Comparison of ENCODE assay signal across 8 cellular contexts in the genomic region with DNA sequence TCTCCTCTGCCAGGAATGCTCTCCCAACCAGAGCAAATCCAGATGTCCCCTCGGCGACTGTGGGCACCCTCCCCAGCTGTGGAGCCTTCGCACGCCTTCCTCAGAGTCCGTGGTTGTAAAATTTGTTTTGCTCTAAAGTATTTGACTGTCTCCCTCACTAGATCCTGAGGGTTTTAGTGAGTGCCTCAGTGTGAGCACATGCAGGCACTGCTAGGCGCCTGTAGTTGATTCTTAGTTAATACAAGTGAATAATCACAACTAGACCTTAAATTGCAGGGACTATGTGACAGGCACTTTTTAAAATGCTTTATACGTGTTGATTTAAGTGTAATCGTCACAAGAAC. TPM values are rescaled to one million over a fixed set of nuclear protein-coding genes. Genes with fewer than 3 reads are reported as not detected.
DNase-seq lines count a peak whose midpoint lies in the region; ATAC-seq and TF ChIP-seq lines count a peak whose summit lies in the region.

No MANE protein-coding gene starts in this region.

- H3K79me2 ChIP-seq in H9 (ENCODE audit: insufficient read depth, low read length): peaks cover 35% of the 10 kb centered on the region; the same call in 1 of the 2 replicates

- H3K4me3 ChIP-seq in A673 (ENCODE audit: low read depth, low read length, poor library complexity, severe bottlenecking): peak overlapping the region; percentile 99
- H3K4me3 ChIP-seq in thymus (ENCODE audit: low read length): peak overlapping the region; percentile 99

- peak overlapping the region; percentile 88 for H3K14ac ChIP-seq in H9 (ENCODE audit: insufficient read depth, low read length)

- CTCF ChIA-PET in A673 (lab: Charles Lee): no interaction called here

- TF ChIP-seq CTCF in A673 (conservative IDR thresholded peaks at IDR 0.05; ENCODE audit: low read depth, low read length) (no peak), H9 (conservative IDR thresholded peaks at IDR 0.05) (no peak)

- H2BK12ac ChIP-seq in H9 (ENCODE audit: insufficient read length, low read depth, low read length): no peak overlapping the region

- no peaks in the 10 kb centered on the region for H3K79me1 ChIP-seq in H9 (ENCODE audit: insufficient read depth, low read depth, low read length, poor library complexity, severe bottlenecking)

- H3K27me3 Mint-ChIP-seq in H9 (ENCODE audit: low read depth): peaks cover 3% of the 10 kb centered on the region
- peaks cover 9% of the 10 kb centered on the region for H3K27me3 Mint-ChIP-seq in activated naive CD8-positive, alpha-beta T cell treated with anti-CD3 and anti-CD28 coated beads, Interleukin-2, amount 10 ng/mL, durations not matched to agents 7 days and 5 days

- peak overlapping the region; percentile 93 for H3K18ac ChIP-seq in H9 (ENCODE audit: insufficient read length, low read depth, low read length)

- no peaks in the 10 kb centered on the region for H3K36me3 ChIP-seq in A673 (ENCODE audit: insufficient read depth, low read length, poor library complexity, severe bottlenecking)
- H3K36me3 ChIP-seq in thymus (ENCODE audit: control insufficient read depth, insufficient read depth): peaks cover 4% of the 10 kb centered on the region

- H3T11ph ChIP-seq in H9 (ENCODE audit: low read length): no peak overlapping the region

- peaks cover 3 to 4% (median 4%) of the 10 kb centered on the region in 3 experiments; a peak in 4 of 7 replicates for H3K36me3 Mint-ChIP-seq in H9 (ENCODE audit: insufficient read depth in 1 of 3, low read depth in 3 of 3)
- peaks cover 1% of the 10 kb centered on the region for H3K36me3 Mint-ChIP-seq in activated naive CD8-positive, alpha-beta T cell treated with anti-CD3 and anti-CD28 coated beads, Interleukin-2, amount 10 ng/mL, durations not matched to agents 7 days and 5 days

- DNase-seq in A673 (ENCODE audit: low spot score) (no peak), H9 (no peak), left colon (no peak), AG20443 (ENCODE audit: low spot score) (no peak), A172 (ENCODE audit: low spot score) (no peak)
- no peak for DNase-seq in activated naive CD8-positive, alpha-beta T cell treated with anti-CD3 and anti-CD28 coated beads, Interleukin-2, amount 10 ng/mL, durations not matched to agents 7 days and 5 days

- no peaks in the 10 kb centered on the region for H4K20me1 ChIP-seq in H9 (ENCODE audit: control insufficient read depth, insufficient read depth, insufficient read length)

- BruUV-seq in A673 (replicated peaks; lab: Mats Ljungman, UMichigan): no TSS peak

- no peak overlapping the region for H4K5ac ChIP-seq in H9 (ENCODE audit: insufficient read length, low read depth, low read length)

- H3K27ac Mint-ChIP-seq in H9: peak overlapping the region; percentile 94 to 99 (median 97)
- H3K27ac Mint-ChIP-seq in activated naive CD8-positive, alpha-beta T cell treated with anti-CD3 and anti-CD28 coated beads, Interleukin-2, amount 10 ng/mL, durations not matched to agents 7 days and 5 days: peak overlapping the region; percentile 97

- H2BK120ac ChIP-seq in H9 (ENCODE audit: low read depth, low read length, poor library complexity, severe bottlenecking): peak overlapping the region; percentile 28

- no peak overlapping the region for H3K56ac ChIP-seq in H9 (ENCODE audit: insufficient read length, low read depth, low read length)

- no peak overlapping the region; the same call in 1 of the 2 replicates for H3K4ac ChIP-seq in H9 (ENCODE audit: low read depth, low read length)

- H3K4me2 ChIP-seq in H9 (ENCODE audit: insufficient read depth, insufficient read length, low read length): peak overlapping the region; percentile 100

- peak overlapping the region; percentile 99 for H3K27ac ChIP-seq in A673 (ENCODE audit: low read depth, low read length, poor library complexity, severe bottlenecking)
- no peak overlapping the region for H3K27ac ChIP-seq in H9 (ENCODE audit: insufficient read length, low read depth, low read length)
- peak overlapping the region; percentile 75 for H3K27ac ChIP-seq in thymus (ENCODE audit: low read depth)

- H3K9me3 ChIP-seq in A673 (ENCODE audit: low read depth, low read length, poor library complexity, severe bottlenecking) (no peaks in the 10 kb centered on the region), H9 (ENCODE audit: control insufficient read depth, low read depth, low read length) (no peaks in the 10 kb centered on the region), thymus (ENCODE audit: control insufficient read depth) (no peaks in the 10 kb centered on the region)

- no peak overlapping the region for H2AK5ac ChIP-seq in H9 (ENCODE audit: insufficient read length, low read length)

- no peak overlapping the region for H2BK20ac ChIP-seq in H9 (ENCODE audit: low read depth, low read length, poor library complexity, severe bottlenecking)

- H3K9me3 Mint-ChIP-seq in H9: no peaks in the 10 kb centered on the region
- no peaks in the 10 kb centered on the region for H3K9me3 Mint-ChIP-seq in activated naive CD8-positive, alpha-beta T cell treated with anti-CD3 and anti-CD28 coated beads, Interleukin-2, amount 10 ng/mL, durations not matched to agents 7 days and 5 days

- no peak overlapping the region for H4K8ac ChIP-seq in H9 (replicated peaks; ENCODE audit: insufficient read length, low read depth, low read length)

- H3K4me1 ChIP-seq in A673 (ENCODE audit: insufficient read depth, low read length, poor library complexity, severe bottlenecking): peaks cover 14% of the 10 kb centered on the region
- H3K4me1 ChIP-seq in H9 (ENCODE audit: insufficient read depth, low read length): peaks cover 9% of the 10 kb centered on the region; the same call in 1 of the 2 replicates
- H3K4me1 ChIP-seq in thymus (ENCODE audit: control insufficient read depth, insufficient read depth, low read length): peaks cover 13% of the 10 kb centered on the region

- H2BK5ac ChIP-seq in H9 (ENCODE audit: insufficient read length, low read length): no peak overlapping the region

- H3K23ac ChIP-seq in H9 (ENCODE audit: insufficient read length, low read depth, low read length): no peak overlapping the region

- peak; percentile 34 for ATAC-seq in activated naive CD8-positive, alpha-beta T cell treated with anti-CD3 and anti-CD28 coated beads, Interleukin-2, amount 10 ng/mL, durations not matched to agents 7 days and 5 days (ENCODE audit: low read depth)
- ATAC-seq in left colon: peak; percentile 13
- no peak for ATAC-seq in HG03097 (IDR thresholded peaks at IDR 0.05; ENCODE audit: low FRiP score, unreplicated experiment)

- WGBS in H9 (ENCODE audit: extremely low coverage, insufficient read length, low lambda C conversion rate): no CpG with 5 or more reads among the region's 8 CpGs
- 10% methylated on average over 8 of the region's 8 CpGs for WGBS in thymus

- H2AFZ ChIP-seq in H9 (ENCODE audit: low read length): no peak overlapping the region

- intact Hi-C loops in A673 (cut with micrococcal nuclease; ENCODE audit: unreplicated experiment): loop anchor here (1.0 kb wide), 1 partner anchor 101 kb away; the partner anchor contains the start of gene C6orf89
- intact Hi-C loops in left colon (cut with DNase I, micrococcal nuclease): loop anchor here in 1 of 2 donors (10.0 kb wide), 1 partner anchor 102 kb away; the partner anchor contains the start of gene C6orf89

- H3K9ac ChIP-seq in H9 (ENCODE audit: extremely low read depth, insufficient read length, low read length): peak overlapping the region; percentile 89

- H3K23me2 ChIP-seq in H9 (ENCODE audit: insufficient read length, low read depth, low read length, poor library complexity, severe bottlenecking): peaks cover 21% of the 10 kb centered on the region

- H3K4me1 Mint-ChIP-seq in H9: peaks cover 13 to 14% of the 10 kb centered on the region in 2 experiments
- peaks cover 15% of the 10 kb centered on the region for H3K4me1 Mint-ChIP-seq in activated naive CD8-positive, alpha-beta T cell treated with anti-CD3 and anti-CD28 coated beads, Interleukin-2, amount 10 ng/mL, durations not matched to agents 7 days and 5 days

- H3K27me3 ChIP-seq in A673 (replicated peaks; ENCODE audit: insufficient read depth, low read depth, low read length, poor library complexity) (no peaks in the 10 kb centered on the region), H9 (ENCODE audit: insufficient read depth, low read length) (no peaks in the 10 kb centered on the region), thymus (ENCODE audit: control insufficient read depth, insufficient read depth) (no peaks in the 10 kb centered on the region)

- no peak overlapping the region for H4K91ac ChIP-seq in H9 (ENCODE audit: insufficient read length, low read depth, low read length)

- POLR2A ChIA-PET in A673 (lab: Charles Lee; ENCODE audit: low non-redundant PET): interaction anchor here (0.6 kb wide), 1 partner anchor 57 kb away, joined by 5 read pairs; no protein-coding TSS in a partner anchor
- POLR2A ChIA-PET in activated naive CD8-positive, alpha-beta T cell treated with anti-CD3 and anti-CD28 coated beads, Interleukin-2, amount 10 ng/mL, durations not matched to agents 7 days and 5 days (lab: Charles Lee): interaction anchor here (0.6 to 1.7 kb wide), 23 partner anchors 9 to 446 kb away, joined by 3 to 17 read pairs (median 4); partner anchors contain the start of genes C6orf89, CMTR1, FGD2 and PI16

- peak overlapping the region; percentile 90 to 97 for H3K4me3 Mint-ChIP-seq in H9
- H3K4me3 Mint-ChIP-seq in activated naive CD8-positive, alpha-beta T cell treated with anti-CD3 and anti-CD28 coated beads, Interleukin-2, amount 10 ng/mL, durations not matched to agents 7 days and 5 days: peak overlapping the region; percentile 97

- H2BK15ac ChIP-seq in H9 (ENCODE audit: low read depth, low read length): no peak overlapping the region

RNA-seq across cellular contexts. Expression of gene MTCH1, which starts 0.7 kb away (rescaled TPM):
- total RNA-seq in A673 (2021): 219 and 242 TPM in 2 replicates
- 200 and 205 TPM in 2 replicates for total RNA-seq in H9 (2021)
- total RNA-seq in activated naive CD8-positive, alpha-beta T cell treated with anti-CD3 and anti-CD28 coated beads, Interleukin-2, amount 10 ng/mL, durations not matched to agents 7 days and 5 days: 100 to 1,000 TPM; 135 to 139 TPM
- total RNA-seq in left colon: 100 to 1,000 TPM; 142 to 149 TPM
- 152 TPM for polyA plus RNA-seq in thymus
- total RNA-seq in A172 (2014; rRNA removed; shearing (Covaris generic)): 189 and 200 TPM in 2 replicates

RNA-seq across cellular contexts. Expression of gene FGD2, which starts 18.8 kb away (rescaled TPM):
- total RNA-seq in A673 (2021) (not detected in 2 replicates), H9 (2021) (0.09 and 0.13 TPM in 2 replicates), left colon (10 to 100 TPM in 1 of 2 donors, 1 to 10 TPM in 1; 5.1 to 13.5 TPM)
- total RNA-seq in activated naive CD8-positive, alpha-beta T cell treated with anti-CD3 and anti-CD28 coated beads, Interleukin-2, amount 10 ng/mL, durations not matched to agents 7 days and 5 days: 10 to 100 TPM in 1 of 2 experiments, 1 to 10 TPM in 1; 9.8 to 12.4 TPM
- 22.1 TPM for polyA plus RNA-seq in thymus
- not detected in 2 replicates for total RNA-seq in A172 (2014; rRNA removed; shearing (Covaris generic))

RNA-seq across cellular contexts. Expression of gene PI16, which starts 32.1 kb away (rescaled TPM):
- total RNA-seq in A673 (2021) (not detected in 2 replicates), H9 (2021) (not detected in 2 replicates), left colon (1 to 10 TPM; 2.0 to 4.0 TPM)
- total RNA-seq in activated naive CD8-positive, alpha-beta T cell treated with anti-CD3 and anti-CD28 coated beads, Interleukin-2, amount 10 ng/mL, durations not matched to agents 7 days and 5 days: under 1 TPM; 0.37 to 0.86 TPM
- polyA plus RNA-seq in thymus: 2.2 TPM
- 0.74 TPM in 1 of 2 replicates, not detected in the other for total RNA-seq in A172 (2014; rRNA removed; shearing (Covaris generic))
